Comparison of ENCODE assay signal across 1 cellular context in the genomic region with DNA sequence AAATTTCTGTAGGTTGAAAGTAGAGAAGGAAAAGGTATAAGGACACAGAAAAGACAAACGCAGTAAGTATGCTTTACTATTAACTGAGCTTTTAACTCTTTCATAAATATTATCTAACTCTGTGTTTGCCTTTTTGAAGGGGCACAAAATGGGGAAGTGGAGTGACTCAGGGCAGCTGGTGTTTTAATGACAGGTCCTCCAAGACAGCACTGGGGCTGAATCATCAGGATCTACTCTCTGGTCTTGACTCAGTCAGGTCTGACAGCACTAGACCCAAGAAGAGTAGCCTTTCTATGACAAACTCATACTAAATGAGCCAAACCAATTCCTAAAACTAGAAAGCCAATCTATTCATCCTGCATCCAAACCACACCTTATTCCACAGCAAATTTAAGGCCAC.
TF ChIP-seq lines count a peak whose summit lies in the region.

No MANE protein-coding gene starts in this region.

TF ChIP-seq in K562, 482 proteins besides CTCF, POLR2A, EP300 and RAD21 (continued from another document):
- TF ChIP-seq JUN (IDR thresholded peaks at IDR 0.05; ENCODE audit: borderline replicate concordance, low read depth, low read length), result 0 out of 2 replicates have a peak, but pooled peaks have one; percentile 27
- no peak for TF ChIP-seq JUN (CRISPR knock-in tag; IDR thresholded peaks at IDR 0.05; ENCODE audit: borderline replicate concordance)
- TF ChIP-seq JUND (IDR thresholded peaks at IDR 0.05; ENCODE audit: borderline replicate concordance, low read depth, low read length), result peak; percentile 51; the same call in 1 of the 2 replicates
- no peak; the same call in 2 of the 3 replicates for TF ChIP-seq JUND (tag; IDR thresholded peaks at IDR 0.05; ENCODE audit: borderline replicate concordance, low read depth, low read length)
- peak; percentile 98 for TF ChIP-seq SPI1 (IDR thresholded peaks at IDR 0.05; ENCODE audit: borderline replicate concordance, low read depth, low read length)
- TF ChIP-seq NBN (IDR thresholded peaks at IDR 0.05; ENCODE audit: low read depth), result no peak
- TF ChIP-seq NFE2 (IDR thresholded peaks at IDR 0.05; ENCODE audit: low read depth), result peak; percentile 39; the same call in 1 of the 2 replicates
- TF ChIP-seq STAT5B (CRISPR knock-in tag; IDR thresholded peaks at IDR 0.05), result no peak
- TF ChIP-seq, protein P1, sequence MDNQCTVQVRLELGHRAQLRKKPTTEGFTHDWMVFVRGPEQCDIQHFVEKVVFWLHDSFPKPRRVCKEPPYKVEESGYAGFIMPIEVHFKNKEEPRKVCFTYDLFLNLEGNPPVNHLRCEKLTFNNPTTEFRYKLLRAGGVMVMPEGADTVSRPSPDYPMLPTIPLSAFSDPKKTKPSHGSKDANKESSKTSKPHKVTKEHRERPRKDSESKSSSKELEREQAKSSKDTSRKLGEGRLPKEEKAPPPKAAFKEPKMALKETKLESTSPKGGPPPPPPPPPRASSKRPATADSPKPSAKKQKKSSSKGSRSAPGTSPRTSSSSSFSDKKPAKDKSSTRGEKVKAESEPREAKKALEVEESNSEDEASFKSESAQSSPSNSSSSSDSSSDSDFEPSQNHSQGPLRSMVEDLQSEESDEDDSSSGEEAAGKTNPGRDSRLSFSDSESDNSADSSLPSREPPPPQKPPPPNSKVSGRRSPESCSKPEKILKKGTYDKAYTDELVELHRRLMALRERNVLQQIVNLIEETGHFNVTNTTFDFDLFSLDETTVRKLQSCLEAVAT (IDR thresholded peaks at IDR 0.05), result 0 out of 4 replicates have a peak, but pooled peaks of 1 of the 2 experiments have one; percentile 17
